In genomic region chr5:74641014-74641777, GRCh38 we compare ENCODE assay signal across 1 cellular context.
TF ChIP-seq lines count a peak whose summit lies in the region.

No MANE protein-coding gene starts in this region.

TF ChIP-seq in HEK293, 187 proteins besides CTCF, POLR2A, EP300 and RAD21 (continued from another document and continues in another):
- no peak for TF ChIP-seq ZNF664 (tag by site-specific recombination; IDR thresholded peaks at IDR 0.05)
- TF ChIP-seq PRDM4 (tag by site-specific recombination; IDR thresholded peaks at IDR 0.05) = no peak
- no peak for TF ChIP-seq ZNF155 (tag by site-specific recombination; IDR thresholded peaks at IDR 0.05)
- no peak for TF ChIP-seq HOXC10 (CRISPR knock-in tag; IDR thresholded peaks at IDR 0.05)
- no peak for TF ChIP-seq ZNF510 (tag by site-specific recombination; IDR thresholded peaks at IDR 0.05; ENCODE audit: insufficient replicate concordance)
- TF ChIP-seq ELK4 (IDR thresholded peaks at IDR 0.05; ENCODE audit: borderline replicate concordance, low read depth, low read length) = no peak
- peak; percentile 88 for TF ChIP-seq ZBTB20 (tag by site-specific recombination; IDR thresholded peaks at IDR 0.05)
- TF ChIP-seq ZNF558 (tag by site-specific recombination; IDR thresholded peaks at IDR 0.05) = no peak
- peak; percentile 82 for TF ChIP-seq ZIC2 (tag by site-specific recombination; IDR thresholded peaks at IDR 0.05)
- no peak for TF ChIP-seq SCRT2 (tag by site-specific recombination; IDR thresholded peaks at IDR 0.05)
- no peak for TF ChIP-seq ZNF747 (tag by site-specific recombination; IDR thresholded peaks at IDR 0.05)
- TF ChIP-seq ZNF266 (tag by site-specific recombination; IDR thresholded peaks at IDR 0.05; ENCODE audit: low read depth) = no peak
- no peak for TF ChIP-seq OSR2 (tag by site-specific recombination; IDR thresholded peaks at IDR 0.05)
- TF ChIP-seq ZNF488 (tag by site-specific recombination; IDR thresholded peaks at IDR 0.05) = no peak
- no peak for TF ChIP-seq MEIS1 (CRISPR knock-in tag; IDR thresholded peaks at IDR 0.05; ENCODE audit: borderline replicate concordance)
- TF ChIP-seq ZNF280D (tag by site-specific recombination; IDR thresholded peaks at IDR 0.05) = no peak
- TF ChIP-seq ZBTB48 (tag by site-specific recombination; IDR thresholded peaks at IDR 0.05) = peak; percentile 80
- TF ChIP-seq ZNF19 (tag by site-specific recombination; IDR thresholded peaks at IDR 0.05; ENCODE audit: low read depth) = no peak
- no peak for TF ChIP-seq ZNF433 (tag by site-specific recombination; IDR thresholded peaks at IDR 0.05; ENCODE audit: low read depth)
- no peak for TF ChIP-seq YY1 (tag by site-specific recombination; IDR thresholded peaks at IDR 0.05)
- no peak for TF ChIP-seq INSM2 (tag by site-specific recombination; IDR thresholded peaks at IDR 0.05)
- no peak for TF ChIP-seq RBAK (tag by site-specific recombination; IDR thresholded peaks at IDR 0.05)
- TF ChIP-seq ZNF37A (tag by site-specific recombination; IDR thresholded peaks at IDR 0.05) = no peak
- TF ChIP-seq GLI2 (tag by site-specific recombination; IDR thresholded peaks at IDR 0.05; ENCODE audit: borderline replicate concordance, low read depth) = no peak
- TF ChIP-seq ZNF24 (tag by site-specific recombination; IDR thresholded peaks at IDR 0.05) = no peak; the same call in 1 of the 2 replicates
- TF ChIP-seq SP2 (tag by site-specific recombination; IDR thresholded peaks at IDR 0.05) = peak; percentile 10; the same call in 1 of the 2 replicates
- TF ChIP-seq ZNF677 (tag by site-specific recombination; IDR thresholded peaks at IDR 0.05) = no peak
- peak; percentile 38; the same call in 1 of the 2 replicates for TF ChIP-seq ZBTB17 (tag by site-specific recombination; IDR thresholded peaks at IDR 0.05)
- TF ChIP-seq ZNF175 (tag by site-specific recombination; IDR thresholded peaks at IDR 0.05) = no peak
- peak; percentile 40; the same call in 1 of the 2 replicates for TF ChIP-seq KLF1 (tag by site-specific recombination; IDR thresholded peaks at IDR 0.05)
- no peak for TF ChIP-seq ZSCAN5A (tag by site-specific recombination; IDR thresholded peaks at IDR 0.05)
- TF ChIP-seq ZNF10 (tag by site-specific recombination; IDR thresholded peaks at IDR 0.05) = no peak
- TF ChIP-seq ZNF837 (tag by site-specific recombination; IDR thresholded peaks at IDR 0.05) = no peak
- TF ChIP-seq ZNF645 (tag by site-specific recombination; IDR thresholded peaks at IDR 0.05) = no peak
- no peak for TF ChIP-seq ZNF660 (tag by site-specific recombination; IDR thresholded peaks at IDR 0.05)
- no peak for TF ChIP-seq ZNF239 (tag by site-specific recombination; IDR thresholded peaks at IDR 0.05)
- TF ChIP-seq ZBTB1 (tag by site-specific recombination; IDR thresholded peaks at IDR 0.05) = no peak
- TF ChIP-seq ZBTB26 (tag by site-specific recombination; optimal IDR thresholded peaks at IDR 0.05) = no peak
- TF ChIP-seq ZFHX2 (tag by site-specific recombination; conservative IDR thresholded peaks at IDR 0.05) = no peak
- TF ChIP-seq ZSCAN30 (tag by site-specific recombination; IDR thresholded peaks at IDR 0.05) = no peak
- no peak for TF ChIP-seq ZNF701 (tag by site-specific recombination; IDR thresholded peaks at IDR 0.05)
- no peak for TF ChIP-seq ZNF76 (tag by site-specific recombination; IDR thresholded peaks at IDR 0.05; ENCODE audit: borderline replicate concordance, low read depth)
- no peak for TF ChIP-seq ZNF518A (tag by site-specific recombination; conservative IDR thresholded peaks at IDR 0.05; ENCODE audit: low read depth)
- TF ChIP-seq KLF10 (tag by site-specific recombination; IDR thresholded peaks at IDR 0.05) = 0 out of 2 replicates have a peak, but pooled peaks have one; percentile 37
- TF ChIP-seq ZNF132 (tag by site-specific recombination; IDR thresholded peaks at IDR 0.05; ENCODE audit: borderline replicate concordance) = no peak
- TF ChIP-seq ZNF530 (tag by site-specific recombination; IDR thresholded peaks at IDR 0.05; ENCODE audit: low read depth) = no peak
